Comparison of ENCODE assay signal across 8 cellular contexts in genomic region chr5:115815693-115816225, GRCh38. TPM values are rescaled to one million over a fixed set of nuclear protein-coding genes. Genes with fewer than 3 reads are reported as not detected.
DNase-seq lines count a peak whose midpoint lies in the region; ATAC-seq and TF ChIP-seq lines count a peak whose summit lies in the region.

No MANE protein-coding gene starts in this region.

- DNase-seq in HFF-Myc (ENCODE audit: extremely low read depth, low read depth) = no peak
- DNase-seq in activated T-cell treated with anti-CD3 and anti-CD28 coated beads, Interleukin-2, amount 50 U/mL, for 72 hours = peak in 1 of 2 donors; percentile 7
- DNase-seq in heart right ventricle = peak in 1 of 2 donors; percentile 17
- peak; percentile 60 for DNase-seq in sciatic nerve (ENCODE audit: low spot score)
- no peak for DNase-seq in dedifferentiated amniotic fluid mesenchymal stem cell (ENCODE audit: extremely low spot score)
- DNase-seq in COLO668 (lab: John Stamatoyannopoulos, UW; ENCODE audit: unreplicated experiment) = no peak

- H3K9me3 Mint-ChIP-seq in activated T-cell treated with anti-CD3 and anti-CD28 coated beads, Interleukin-2, amount 50 U/mL, for 72 hours = no peaks in the 10 kb centered on the region

- H3K36me3 ChIP-seq in heart right ventricle = no peaks in the 10 kb centered on the region

- H3K27me3 ChIP-seq in heart right ventricle = peaks cover 0 to 81% (median 41%) of the 10 kb centered on the region in 7 donors

- H3K27ac Mint-ChIP-seq in activated T-cell treated with anti-CD3 and anti-CD28 coated beads, Interleukin-2, amount 50 U/mL, for 72 hours = no peak overlapping the region

- H3K36me3 Mint-ChIP-seq in activated T-cell treated with anti-CD3 and anti-CD28 coated beads, Interleukin-2, amount 50 U/mL, for 72 hours (ENCODE audit: insufficient read depth in 2 of 2) = no peaks in the 10 kb centered on the region

- WGBS in heart right ventricle, 2 donors = 1% methylated on average over 40 to 48 of the region's 48 CpGs

- intact Hi-C loops in heart right ventricle (cut with DNase I) = loop anchor here in 1 of 10 donors (2.0 kb wide), 1 partner anchor 15 kb away; no protein-coding TSS in a partner anchor
- intact Hi-C loops in sciatic nerve (cut with DNase I) = no loop called here

- TF ChIP-seq CTCF in HFF-Myc (IDR thresholded peaks at IDR 0.05; ENCODE audit: low read depth, low read length, missing control alignments) (no peak), heart right ventricle (IDR thresholded peaks at IDR 0.05) (no peak)

- H3K27me3 Mint-ChIP-seq in activated T-cell treated with anti-CD3 and anti-CD28 coated beads, Interleukin-2, amount 50 U/mL, for 72 hours (ENCODE audit: low read depth) = peaks cover 85% of the 10 kb centered on the region

- H3K27ac ChIP-seq in heart right ventricle = peak overlapping the region in 7 of 10 donors; percentile 40 to 84 (median 81)

- ATAC-seq in activated T-cell treated with anti-CD3 and anti-CD28 coated beads, Interleukin-2, amount 50 U/mL, for 72 hours (replicated peaks in 1 of 2) = peak; percentile 27 to 48
- peak; percentile 21 to 51 (median 46) for ATAC-seq in heart right ventricle
- ATAC-seq in sciatic nerve = peak; percentile 45
- no peak for ATAC-seq in GM21390 (IDR thresholded peaks at IDR 0.05; ENCODE audit: unreplicated experiment)
- no peak for ATAC-seq in GM18867 (IDR thresholded peaks at IDR 0.05; ENCODE audit: unreplicated experiment)

- peak overlapping the region; percentile 81 to 87 for H3K4me3 Mint-ChIP-seq in activated T-cell treated with anti-CD3 and anti-CD28 coated beads, Interleukin-2, amount 50 U/mL, for 72 hours

- H3K4me1 Mint-ChIP-seq in activated T-cell treated with anti-CD3 and anti-CD28 coated beads, Interleukin-2, amount 50 U/mL, for 72 hours (ENCODE audit: low read depth) = peaks cover 27% of the 10 kb centered on the region

- peaks cover 0 to 18% (median 9%) of the 10 kb centered on the region in 9 donors for H3K4me1 ChIP-seq in heart right ventricle

- H3K4me3 ChIP-seq in HFF-Myc (replicated peaks; ENCODE audit: low read depth, low read length) = peak overlapping the region; percentile 46
- H3K4me3 ChIP-seq in heart right ventricle = peak overlapping the region; percentile 36 to 75 (median 60)

- H3K9me3 ChIP-seq in heart right ventricle = no peaks in the 10 kb centered on the region

RNA-seq across cellular contexts. Expression of gene CDO1, which starts 0.7 kb away (rescaled TPM):
- total RNA-seq in activated T-cell treated with anti-CD3 and anti-CD28 coated beads, Interleukin-2, amount 50 U/mL, for 72 hours = under 1 TPM; 0.42 to 0.50 TPM
- total RNA-seq in heart right ventricle (1 to 10 TPM; 2.3 to 6.3 (median 5.0) TPM), sciatic nerve (72.8 TPM)
- polyA plus RNA-seq in heart right ventricle = 10 to 100 TPM in 1 of 2 donors, 1 to 10 TPM in 1; 4.7 to 14.8 TPM

RNA-seq across cellular contexts. Expression of gene ATG12, which starts 25.6 kb away (rescaled TPM):
- 10 to 100 TPM; 43.0 to 50.0 TPM for total RNA-seq in activated T-cell treated with anti-CD3 and anti-CD28 coated beads, Interleukin-2, amount 50 U/mL, for 72 hours
- total RNA-seq in heart right ventricle (10 to 100 TPM; 18.0 to 29.8 (median 24.3) TPM), sciatic nerve (44.6 TPM)
- polyA plus RNA-seq in heart right ventricle = 10 to 100 TPM; 27.2 to 28.6 TPM

RNA-seq across cellular contexts. Expression of gene AP3S1, which starts 26.0 kb away (rescaled TPM):
- total RNA-seq in activated T-cell treated with anti-CD3 and anti-CD28 coated beads, Interleukin-2, amount 50 U/mL, for 72 hours = 10 to 100 TPM; 58.7 to 63.4 TPM
- 10 to 100 TPM; 31.9 to 63.0 (median 42.2) TPM for total RNA-seq in heart right ventricle
- polyA plus RNA-seq in heart right ventricle = 10 to 100 TPM; 30.3 to 42.2 TPM
- 106 TPM for total RNA-seq in sciatic nerve

Comparison
In these comparisons a context has a peak if more than half of its experiments do, and no peak if none do; other contexts are left out.
1. ATAC-seq: peak in activated T-cell treated with anti-CD3 and anti-CD28 coated beads, Interleukin-2, amount 50 U/mL, for 72 hours (2 of 2), heart right ventricle (8 of 8) and sciatic nerve (single experiment); none in GM21390 (single experiment) and GM18867 (single experiment).
2. RNA of gene CDO1, which starts 0.7 kb away (total RNA-seq): 72.8 TPM in sciatic nerve (single experiment); 2.3 to 6.3 TPM in heart right ventricle and 0.42 to 0.50 TPM in activated T-cell treated with anti-CD3 and anti-CD28 coated beads, Interleukin-2, amount 50 U/mL, for 72 hours; every median in the first group is over 10 times any median in the second.